ENCODE assay signal across 8 cellular contexts in the genomic region with DNA sequence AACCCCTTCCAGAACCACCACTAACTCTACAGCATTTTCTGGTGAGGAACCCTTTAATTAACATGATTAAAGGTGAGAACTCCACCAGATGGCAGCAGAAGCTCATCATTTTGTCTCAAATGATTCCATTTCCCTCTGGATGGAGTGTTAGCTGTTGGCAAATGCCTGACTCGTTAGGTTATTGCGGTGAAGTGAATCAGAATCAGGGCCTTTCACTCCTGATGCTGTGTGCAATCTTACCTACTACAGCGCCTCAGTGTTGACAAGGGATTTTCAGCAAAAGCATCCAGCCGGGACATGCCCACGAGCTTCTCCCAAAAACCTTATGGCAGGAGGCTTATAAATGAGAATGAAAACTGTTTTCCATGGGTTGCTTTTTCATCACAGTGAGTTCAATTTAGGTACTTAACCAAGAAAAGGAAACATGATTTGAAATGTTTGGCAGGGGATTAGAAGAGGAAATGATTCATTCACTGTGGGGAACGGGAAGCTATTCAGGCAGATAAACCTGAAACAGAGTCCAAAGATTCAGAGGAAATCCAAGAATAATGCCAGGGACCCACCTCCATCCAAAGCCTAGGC. TPM values are rescaled to one million over a fixed set of nuclear protein-coding genes. Genes with fewer than 3 reads are reported as not detected.
DNase-seq lines count a peak whose midpoint lies in the region; ATAC-seq, FAIRE-seq and TF ChIP-seq lines count a peak whose summit lies in the region.

No MANE protein-coding gene starts in this region.

- peak; percentile 75 for TF ChIP-seq CTCF in OCI-LY1 (IDR thresholded peaks at IDR 0.05; ENCODE audit: low read length)
- TF ChIP-seq CTCF in foreskin keratinocyte (conservative IDR thresholded peaks at IDR 0.05) = peak; percentile 90
- peak; percentile 61 to 75 (median 73) for TF ChIP-seq CTCF in vagina (IDR thresholded peaks at IDR 0.05)

- no peaks in the 10 kb centered on the region for H3F3A ChIP-seq in OCI-LY1 (ENCODE audit: insufficient read depth, low read length)

- H3K4me1 Mint-ChIP-seq in activated T-helper 17 cell treated with anti-CD3 and anti-CD28 coated beads, Interleukin-2, amount 50 U/mL, for 72 hours = peaks cover 4% of the 10 kb centered on the region

- no peak overlapping the region for H3K27ac ChIP-seq in OCI-LY1 (ENCODE audit: low read depth, low read length, poor library complexity, severe bottlenecking)
- no peak overlapping the region for H3K27ac ChIP-seq in foreskin keratinocyte
- H3K27ac ChIP-seq in neuronal stem cell (replicated peaks; ENCODE audit: low read length) = peak overlapping the region; percentile 36
- H3K27ac ChIP-seq in vagina = peak overlapping the region; percentile 20

- H3K9me3 Mint-ChIP-seq in activated T-helper 17 cell treated with anti-CD3 and anti-CD28 coated beads, Interleukin-2, amount 50 U/mL, for 72 hours = no peaks in the 10 kb centered on the region

- FAIRE-seq in HTR-8/SVneo (lab: Jason Lieb, UNC) = peak; percentile 62

- peaks cover 7% of the 10 kb centered on the region; the same call in 1 of the 2 replicates for H3K27me3 ChIP-seq in OCI-LY1 (ENCODE audit: insufficient read depth, low read length)
- H3K27me3 ChIP-seq in foreskin keratinocyte = no peaks in the 10 kb centered on the region
- no peaks in the 10 kb centered on the region for H3K27me3 ChIP-seq in neuronal stem cell (ENCODE audit: control insufficient read depth in 3 of 3, insufficient read depth in 3 of 3, low read depth in 1 of 3, low read length in 3 of 3)
- H3K27me3 ChIP-seq in vagina = no peaks in the 10 kb centered on the region

- peak overlapping the region; percentile 43 for H3K27ac Mint-ChIP-seq in activated T-helper 17 cell treated with anti-CD3 and anti-CD28 coated beads, Interleukin-2, amount 50 U/mL, for 72 hours

- H3K4me2 ChIP-seq in OCI-LY1 (ENCODE audit: low read length) = no peak overlapping the region
- no peak overlapping the region for H3K4me2 ChIP-seq in neuronal stem cell (ENCODE audit: insufficient read depth, low read length, poor library complexity, severe bottlenecking)

- H3K79me1 ChIP-seq in neuronal stem cell (ENCODE audit: low read depth, low read length) = no peaks in the 10 kb centered on the region

- H3K9ac ChIP-seq in OCI-LY1 (ENCODE audit: low read length) (no peak overlapping the region), neuronal stem cell (ENCODE audit: low read depth, low read length, poor library complexity) (no peak overlapping the region)

- H3K9me3 ChIP-seq in OCI-LY1 (ENCODE audit: low read length) (no peaks in the 10 kb centered on the region), neuronal stem cell (replicated peaks in 1 of 2; ENCODE audit: control insufficient read depth in 2 of 2, insufficient read depth in 1 of 2, low read depth in 1 of 2, low read length in 2 of 2) (peaks cover 6% of the 10 kb centered on the region in 2 donors), vagina (no peaks in the 10 kb centered on the region)

- no peaks in the 10 kb centered on the region for H3K79me2 ChIP-seq in OCI-LY1 (ENCODE audit: insufficient read depth, low read length)

- no peaks in the 10 kb centered on the region for H3K36me3 Mint-ChIP-seq in activated T-helper 17 cell treated with anti-CD3 and anti-CD28 coated beads, Interleukin-2, amount 50 U/mL, for 72 hours (ENCODE audit: low read depth)

- no peak overlapping the region for H2BK12ac ChIP-seq in neuronal stem cell (ENCODE audit: low read length)

- no peak overlapping the region for H3K4ac ChIP-seq in neuronal stem cell (ENCODE audit: low read length)

- no peak overlapping the region for H2AFZ ChIP-seq in OCI-LY1 (ENCODE audit: low read length)
- H2AFZ ChIP-seq in neuronal stem cell (ENCODE audit: low read length) = peak overlapping the region; percentile 73

- H3K4me1 ChIP-seq in OCI-LY1 (ENCODE audit: insufficient read depth, low read length, severe bottlenecking) (no peaks in the 10 kb centered on the region), foreskin keratinocyte (peaks cover 17% of the 10 kb centered on the region), neuronal stem cell (ENCODE audit: control insufficient read depth in 2 of 2, insufficient read depth in 1 of 2, low read depth in 1 of 2, low read length in 2 of 2) (peaks cover 0 to 1% of the 10 kb centered on the region in 2 donors), vagina (peaks cover 6% of the 10 kb centered on the region)

- no peak overlapping the region for H2BK5ac ChIP-seq in neuronal stem cell (ENCODE audit: low read length)

- no peak overlapping the region for H2AK5ac ChIP-seq in neuronal stem cell (ENCODE audit: low read depth, low read length)

- no peak overlapping the region for H2BK15ac ChIP-seq in neuronal stem cell (ENCODE audit: low read length)

- intact Hi-C loops in vagina (cut with DNase I) = loop anchor here (10.0 kb wide), 2 partner anchors 101 to 551 kb away; no protein-coding TSS in a partner anchor

- peak; percentile 95 for ATAC-seq in activated T-helper 17 cell treated with anti-CD3 and anti-CD28 coated beads, Interleukin-2, amount 50 U/mL, for 72 hours (replicated peaks)
- peak; percentile 99 for ATAC-seq in foreskin keratinocyte
- ATAC-seq in GM18873 (IDR thresholded peaks at IDR 0.05; ENCODE audit: low FRiP score, unreplicated experiment) = no peak

- H3K36me3 ChIP-seq in OCI-LY1 (ENCODE audit: insufficient read depth, low read length) = no peaks in the 10 kb centered on the region
- no peaks in the 10 kb centered on the region for H3K36me3 ChIP-seq in neuronal stem cell (replicated peaks in 1 of 2; ENCODE audit: control insufficient read depth in 2 of 2, insufficient read depth in 2 of 2, low read length in 2 of 2)
- no peaks in the 10 kb centered on the region for H3K36me3 ChIP-seq in vagina

- no peaks in the 10 kb centered on the region for H3K9me2 ChIP-seq in OCI-LY1 (ENCODE audit: low read depth, low read length)

- H3K27me3 Mint-ChIP-seq in activated T-helper 17 cell treated with anti-CD3 and anti-CD28 coated beads, Interleukin-2, amount 50 U/mL, for 72 hours = peaks cover 4% of the 10 kb centered on the region

- peak overlapping the region; percentile 15 for H3K4me3 Mint-ChIP-seq in activated T-helper 17 cell treated with anti-CD3 and anti-CD28 coated beads, Interleukin-2, amount 50 U/mL, for 72 hours

- no CpG with 5 or more reads among the region's 6 CpGs for WGBS in neuronal stem cell (ENCODE audit: extremely low coverage in 2 of 2, insufficient read length in 2 of 2, insufficient replicate concordance in 1 of 2), 2 donors

- peak; percentile 63 for DNase-seq in DMS79 treated with DMSO at 0.1 percent for 48 hours (lab: John Stamatoyannopoulos, UW)
- peak; percentile 80 for DNase-seq in HTR-8/SVneo (ENCODE audit: insufficient read length, low spot score)
- DNase-seq in foreskin keratinocyte = peak; percentile 89 to 95
- DNase-seq in neuronal stem cell (ENCODE audit: low spot score) = peak; percentile 66
- DNase-seq in vagina (ENCODE audit: extremely low spot score in 2 of 2) = no peak

- no peak for TF ChIP-seq POLR2A in vagina (IDR thresholded peaks at IDR 0.05)

- no peak overlapping the region for H4K91ac ChIP-seq in neuronal stem cell (ENCODE audit: low read depth, low read length, poor library complexity)

- H4K8ac ChIP-seq in neuronal stem cell (ENCODE audit: low read depth, low read length) = no peak overlapping the region

- no peak overlapping the region for H2BK120ac ChIP-seq in neuronal stem cell (ENCODE audit: low read depth, low read length)

- H3K14ac ChIP-seq in neuronal stem cell (ENCODE audit: low read length) = no peak overlapping the region

- H3K4me3 ChIP-seq in OCI-LY1 (ENCODE audit: low read depth, low read length, poor library complexity, severe bottlenecking) (no peak overlapping the region), neuronal stem cell (ENCODE audit: low read length in 2 of 2) (no peak overlapping the region), vagina (no peak overlapping the region)

- H4K20me1 ChIP-seq in OCI-LY1 (ENCODE audit: insufficient read depth, low read length) = no peaks in the 10 kb centered on the region

- H3K18ac ChIP-seq in neuronal stem cell (ENCODE audit: low read length) = no peak overlapping the region

- H3K23ac ChIP-seq in neuronal stem cell (ENCODE audit: low read depth, low read length, poor library complexity) = no peak overlapping the region

RNA-seq across cellular contexts. Expression of a gene that starts 48.0 kb away (rescaled TPM):
- total RNA-seq in activated T-helper 17 cell treated with anti-CD3 and anti-CD28 coated beads, Interleukin-2, amount 50 U/mL, for 72 hours = 100 to 1,000 TPM; 165 to 229 TPM
- 219 and 253 TPM in 2 replicates for total RNA-seq in foreskin keratinocyte
- polyA plus RNA-seq in foreskin keratinocyte = 71.4 and 87.8 TPM in 2 replicates
- 46.2 TPM for polyA plus RNA-seq in neuronal stem cell (2013, experiment 1 of 2)
- 48.1 TPM for polyA plus RNA-seq in neuronal stem cell (2013, experiment 2 of 2)
- total RNA-seq in vagina = 309 TPM

Comparison
In these comparisons a context has a peak if more than half of its experiments do, and no peak if none do; other contexts are left out.
1. DNase-seq: peak in DMS79 treated with DMSO at 0.1 percent for 48 hours (single experiment), HTR-8/SVneo (single experiment), foreskin keratinocyte (2 of 2) and neuronal stem cell (single experiment); none in vagina (0 of 2).
2. H3K27ac ChIP-seq: peak in neuronal stem cell (single experiment) and vagina (single experiment); none in OCI-LY1 (single experiment) and foreskin keratinocyte (single experiment).
3. Peak in every context shown above with its lines, with median percentiles within 50 percentile points of each other: CTCF ChIP-seq.